Comparison of ENCODE assay signal across 21 cellular contexts in genomic region chr2:182242561-182242960, GRCh38.
"Had no signal": no experiment of that assay in that cellular context is flagged by ENCODE, and none has a peak within 500 bp of the region (broad histone marks: within the 10 kb centered on the region; RNA-seq: fewer than 3 reads in every experiment).

No MANE protein-coding gene starts in this region.

- H3K27me3 ChIP-seq: esophagus squamous epithelium, gastroesophageal sphincter, ovary, suprapubic skin, thyroid gland, upper lobe of left lung, uterus had no signal

- DNase-seq: effector memory CD8-positive, alpha-beta T cell; esophagus squamous epithelium; foreskin fibroblast; glutamatergic neuron; kidney; left cardiac atrium; naive thymus-derived CD8-positive, alpha-beta T cell; nucleus accumbens; ovary; right cardiac atrium; stimulated activated CD4-positive, alpha-beta T cell treated with anti-CD3 and anti-CD28 coated beads, Interleukin-2, amount 100 ng/mL, for 48 hours; stimulated activated CD8-positive, alpha-beta memory T cell treated with anti-CD3 and anti-CD28 coated beads, Interleukin-4, amount 100 ng/mL, for 48 hours; stimulated activated naive CD8-positive, alpha-beta T cell treated with anti-CD3 and anti-CD28 coated beads, Interleukin-15, Interleukin-2, amounts not matched to agents 100 U/mL and 50 U/mL, for 24 hours; upper lobe of left lung; uterus had no signal

- H3K27ac ChIP-seq: epithelial cell of prostate, esophagus squamous epithelium, gastroesophageal sphincter, ovary, suprapubic skin, upper lobe of left lung, uterus had no signal

- H3K36me3 ChIP-seq: esophagus squamous epithelium, gastroesophageal sphincter, ovary, suprapubic skin, upper lobe of left lung, uterus had no signal

- ATAC-seq: effector memory CD8-positive, alpha-beta T cell; left cardiac atrium; naive thymus-derived CD8-positive, alpha-beta T cell; stimulated activated effector memory CD8-positive, alpha-beta T cell treated with anti-CD3 and anti-CD28 coated beads, Interleukin-12 subunit alpha, Interleukin-12 subunit beta, amount 100 ng/mL, for 72 hours; stimulated activated naive CD8-positive, alpha-beta T cell treated with anti-CD3 and anti-CD28 coated beads, Interleukin-15, Interleukin-2, amounts not matched to agents 100 U/mL and 50 U/mL, for 24 hours had no signal

- H3K4me3 ChIP-seq: esophagus squamous epithelium, gastroesophageal sphincter, ovary, smooth muscle cell, suprapubic skin, thyroid gland, upper lobe of left lung, uterus had no signal

- H3K9me3 ChIP-seq: esophagus squamous epithelium, gastroesophageal sphincter, ovary, suprapubic skin, thyroid gland, upper lobe of left lung, uterus had no signal

- H3K4me1 ChIP-seq: esophagus squamous epithelium, gastroesophageal sphincter, suprapubic skin, upper lobe of left lung, uterus had no signal

- H3K4me2 ChIP-seq: smooth muscle cell had no signal
